In the genomic region with DNA sequence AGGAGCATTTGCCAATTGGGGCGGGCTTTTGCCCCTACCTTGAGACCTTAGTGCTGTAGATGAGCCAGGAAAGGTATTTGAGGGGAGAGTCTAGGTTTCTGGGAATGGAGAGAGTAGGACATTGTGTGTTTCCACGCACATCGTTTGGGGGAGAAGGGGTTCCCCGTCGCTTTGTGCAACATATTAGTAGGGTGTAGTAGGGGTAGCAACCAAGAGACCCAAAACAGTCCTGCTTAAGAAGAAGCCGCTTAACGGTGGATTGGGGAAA, we compare ENCODE assay signal across 8 cellular contexts. TPM values are rescaled to one million over a fixed set of nuclear protein-coding genes. Genes with fewer than 3 reads are reported as not detected.
DNase-seq lines count a peak whose midpoint lies in the region; ATAC-seq and TF ChIP-seq lines count a peak whose summit lies in the region.

No MANE protein-coding gene starts in this region.

- no peak for TF ChIP-seq POLR2A in testis (IDR thresholded peaks at IDR 0.05)

- H3K27ac ChIP-seq in testis = peak overlapping the region; percentile 100

- no peaks in the 10 kb centered on the region for H3K27me3 Mint-ChIP-seq in T-helper 1 cell treated with Interleukin-12 subunit alpha and Interleukin-12 subunit beta and Interleukin-4 antibody, amounts not matched to agents 30 μg/mL and 1 μg/mL, for 36 hours (ENCODE audit: low read depth)
- H3K27me3 Mint-ChIP-seq in activated naive CD8-positive, alpha-beta T cell = no peaks in the 10 kb centered on the region

- peak overlapping the region; percentile 99 for H3K27ac Mint-ChIP-seq in T-helper 1 cell treated with Interleukin-12 subunit alpha and Interleukin-12 subunit beta and Interleukin-4 antibody, amounts not matched to agents 30 μg/mL and 1 μg/mL, for 36 hours
- H3K27ac Mint-ChIP-seq in activated naive CD8-positive, alpha-beta T cell = peak overlapping the region; percentile 100

- DNase-seq in T-helper 1 cell = no peak
- DNase-seq in iPS-NIHi7 (ENCODE audit: extremely low spot score) = peak; percentile 64
- DNase-seq in testis = no peak
- no peak for DNase-seq in NCI-H1694 (lab: John Stamatoyannopoulos, UW)

- peaks cover 21% of the 10 kb centered on the region for H3K4me1 Mint-ChIP-seq in T-helper 1 cell treated with Interleukin-12 subunit alpha and Interleukin-12 subunit beta and Interleukin-4 antibody, amounts not matched to agents 30 μg/mL and 1 μg/mL, for 36 hours (ENCODE audit: low read depth)
- peaks cover 19% of the 10 kb centered on the region for H3K4me1 Mint-ChIP-seq in activated naive CD8-positive, alpha-beta T cell (ENCODE audit: low read depth)

- ATAC-seq in HG03460 (IDR thresholded peaks at IDR 0.05; ENCODE audit: unreplicated experiment) (no peak), HG02642 (IDR thresholded peaks at IDR 0.05; ENCODE audit: poor library complexity, unreplicated experiment) (no peak)

- no peaks in the 10 kb centered on the region for H3K36me3 ChIP-seq in testis (ENCODE audit: low read depth, missing control alignments)

- intact Hi-C loops in testis (cut with DNase I; ENCODE audit: low total_unique reads) = no loop called here

- H3K27me3 ChIP-seq in testis = no peaks in the 10 kb centered on the region

- H3K9me3 ChIP-seq in testis = no peaks in the 10 kb centered on the region

- no peak for TF ChIP-seq CTCF in testis (IDR thresholded peaks at IDR 0.05)

- peak overlapping the region; percentile 98 for H3K4me3 Mint-ChIP-seq in T-helper 1 cell treated with Interleukin-12 subunit alpha and Interleukin-12 subunit beta and Interleukin-4 antibody, amounts not matched to agents 30 μg/mL and 1 μg/mL, for 36 hours
- H3K4me3 Mint-ChIP-seq in activated naive CD8-positive, alpha-beta T cell = peak overlapping the region; percentile 100

- H3K9me3 Mint-ChIP-seq in T-helper 1 cell treated with Interleukin-12 subunit alpha and Interleukin-12 subunit beta and Interleukin-4 antibody, amounts not matched to agents 30 μg/mL and 1 μg/mL, for 36 hours = no peaks in the 10 kb centered on the region
- no peaks in the 10 kb centered on the region for H3K9me3 Mint-ChIP-seq in activated naive CD8-positive, alpha-beta T cell (ENCODE audit: low read depth)

- peaks cover 22% of the 10 kb centered on the region for H3K4me1 ChIP-seq in testis

- H3K36me3 Mint-ChIP-seq in T-helper 1 cell treated with Interleukin-12 subunit alpha and Interleukin-12 subunit beta and Interleukin-4 antibody, amounts not matched to agents 30 μg/mL and 1 μg/mL, for 36 hours (ENCODE audit: low read depth) = peaks cover 24% of the 10 kb centered on the region
- peaks cover 8% of the 10 kb centered on the region for H3K36me3 Mint-ChIP-seq in activated naive CD8-positive, alpha-beta T cell

- peak overlapping the region; percentile 97 to 99 for H3K4me3 ChIP-seq in testis

- 1 to 2% methylated on average over 7 of the region's 7 CpGs for WGBS in testis, 2 donors

RNA-seq across cellular contexts. Expression of gene PTGES3, which starts 0.7 kb away (rescaled TPM):
- 100 to 1,000 TPM; 102 to 110 TPM for total RNA-seq in testis
- 267 TPM for polyA plus RNA-seq in testis (ENCODE audit: insufficient read depth, low read depth, low replicate concordance)

RNA-seq across cellular contexts. Expression of gene NACA, which starts 36.3 kb away (rescaled TPM):
- 100 to 1,000 TPM; 431 to 696 TPM for total RNA-seq in testis
- polyA plus RNA-seq in testis (ENCODE audit: insufficient read depth, low read depth, low replicate concordance) = 866 TPM

RNA-seq across cellular contexts. Expression of gene ATP5F1B, which starts 43.0 kb away (rescaled TPM):
- total RNA-seq in testis = 100 to 1,000 TPM; 342 to 387 TPM
- 666 TPM for polyA plus RNA-seq in testis (ENCODE audit: insufficient read depth, low read depth, low replicate concordance)

RNA-seq across cellular contexts. Expression of gene BAZ2A, which starts 58.7 kb away (rescaled TPM):
- 100 to 1,000 TPM; 250 to 316 TPM for total RNA-seq in testis
- 134 TPM for polyA plus RNA-seq in testis (ENCODE audit: insufficient read depth, low read depth, low replicate concordance)
